In the genomic region with DNA sequence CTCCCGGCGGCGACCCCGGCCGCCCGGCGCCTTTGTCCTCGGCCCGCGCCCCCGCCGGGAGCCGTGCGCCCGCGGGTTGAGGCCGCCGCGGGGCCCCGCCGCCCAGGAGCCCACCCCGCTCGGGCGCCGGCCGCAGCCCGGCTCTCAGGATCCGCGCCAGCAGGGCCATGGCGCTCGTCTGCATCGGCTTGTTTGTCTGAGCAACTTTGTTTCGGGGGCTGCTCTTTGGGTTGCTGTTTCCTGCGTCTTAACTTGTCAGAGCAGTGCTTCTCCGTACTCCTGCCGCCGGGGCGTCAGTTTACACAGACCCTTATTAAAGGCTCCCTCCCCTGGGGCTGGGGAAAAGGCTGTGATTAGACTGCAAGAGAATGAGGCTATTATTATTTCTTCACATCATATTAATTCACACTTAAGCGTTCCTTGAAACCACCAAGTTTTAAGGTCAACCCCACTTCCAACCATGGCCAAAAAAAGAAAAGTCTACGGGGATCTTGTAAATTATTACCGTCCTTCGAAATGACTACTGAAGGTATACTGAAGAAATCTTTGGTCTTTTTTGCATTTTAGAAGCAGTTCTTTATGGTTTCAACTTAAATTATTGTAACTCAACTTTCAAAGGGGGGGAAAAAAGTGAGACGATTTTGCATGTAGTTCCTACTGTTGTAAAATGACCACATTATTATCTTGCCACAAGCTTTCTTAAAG, we compare ENCODE assay signal across 8 cellular contexts.
DNase-seq lines count a peak whose midpoint lies in the region; FAIRE-seq and TF ChIP-seq lines count a peak whose summit lies in the region.

A gene with protein sequence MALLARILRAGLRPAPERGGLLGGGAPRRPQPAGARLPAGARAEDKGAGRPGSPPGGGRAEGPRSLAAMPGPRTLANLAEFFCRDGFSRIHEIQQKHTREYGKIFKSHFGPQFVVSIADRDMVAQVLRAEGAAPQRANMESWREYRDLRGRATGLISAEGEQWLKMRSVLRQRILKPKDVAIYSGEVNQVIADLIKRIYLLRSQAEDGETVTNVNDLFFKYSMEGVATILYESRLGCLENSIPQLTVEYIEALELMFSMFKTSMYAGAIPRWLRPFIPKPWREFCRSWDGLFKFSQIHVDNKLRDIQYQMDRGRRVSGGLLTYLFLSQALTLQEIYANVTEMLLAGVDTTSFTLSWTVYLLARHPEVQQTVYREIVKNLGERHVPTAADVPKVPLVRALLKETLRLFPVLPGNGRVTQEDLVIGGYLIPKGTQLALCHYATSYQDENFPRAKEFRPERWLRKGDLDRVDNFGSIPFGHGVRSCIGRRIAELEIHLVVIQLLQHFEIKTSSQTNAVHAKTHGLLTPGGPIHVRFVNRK (minus strand): TSS at position 198 of the 705 bp plus-strand sequence. CDS start 29 bp downstream, at position 169.

- FAIRE-seq in D721Med (lab: Jason Lieb, UNC): no peak

- no peaks in the 10 kb centered on the region; the same call in 1 of the 2 replicates for H4K20me1 ChIP-seq in BLaER1

- peak within 1 kb of the TSS; percentile 61 for H3K4me3 ChIP-seq in BLaER1
- H3K4me3 ChIP-seq in NB4 (ENCODE audit: low read depth, low read length): peak within 1 kb of the TSS; percentile 46
- H3K4me3 ChIP-seq in mucosa of rectum (ENCODE audit: low read length in 2 of 2): peak within 1 kb of the TSS; percentile 43 to 52

- no peaks in the 10 kb centered on the region for H3K36me3 ChIP-seq in BLaER1
- no peaks in the 10 kb centered on the region for H3K36me3 ChIP-seq in mucosa of rectum (ENCODE audit: control insufficient read depth in 2 of 2, insufficient read depth in 2 of 2, low read length in 2 of 2)

- peak within 1 kb of the TSS; percentile 73 for H3K4me2 ChIP-seq in BLaER1

- DNase-seq in NB4 (ENCODE audit: low read depth) (peak; percentile 54), ecto neural progenitor cell (ENCODE audit: low spot score) (peak; percentile 74), middle frontal gyrus (ENCODE audit: extremely low spot score, low spot score) (no peak), D721Med (ENCODE audit: insufficient read length, low spot score) (no peak), NCI-H2107 (lab: John Stamatoyannopoulos, UW) (no peak), globus pallidus (ENCODE audit: low spot score) (no peak)

- no peak for TF ChIP-seq POLR2A in NB4 (IDR thresholded peaks at IDR 0.05; ENCODE audit: extremely low read depth, insufficient read length)

- H3K27me3 ChIP-seq in BLaER1: peaks cover 52% of the 10 kb centered on the region
- H3K27me3 ChIP-seq in mucosa of rectum (ENCODE audit: control insufficient read depth in 2 of 2, insufficient read depth in 2 of 2, low read length in 2 of 2): peaks cover 31 to 47% of the 10 kb centered on the region in 2 donors

- no peak for TF ChIP-seq CTCF in NB4 (IDR thresholded peaks at IDR 0.05; ENCODE audit: low read depth, low read length)
- TF ChIP-seq CTCF in D721Med (IDR thresholded peaks at IDR 0.05; ENCODE audit: insufficient read depth, missing control alignments): no peak

- H3K4me1 ChIP-seq in BLaER1 (peaks cover 5% of the 10 kb centered on the region; the same call in 1 of the 2 replicates), mucosa of rectum (ENCODE audit: control insufficient read depth in 2 of 2, insufficient read depth in 2 of 2, low read length in 2 of 2) (peaks cover 3 to 9% of the 10 kb centered on the region in 2 donors)

- H3K27ac ChIP-seq in BLaER1: no peak within 1 kb of the TSS
- no peak within 1 kb of the TSS for H3K27ac ChIP-seq in mucosa of rectum (ENCODE audit: low read depth in 2 of 2, low read length in 2 of 2)

- H3K9me3 ChIP-seq in BLaER1: peaks cover 49% of the 10 kb centered on the region
- peaks cover 0 to 2% of the 10 kb centered on the region in 2 donors for H3K9me3 ChIP-seq in mucosa of rectum (ENCODE audit: control insufficient read depth in 2 of 2, low read length in 2 of 2)

- H3K9ac ChIP-seq in BLaER1 (no peak within 1 kb of the TSS), mucosa of rectum (ENCODE audit: low read depth in 1 of 2, low read length in 2 of 2) (no peak within 1 kb of the TSS)

Comparison
In these comparisons a context has a peak if more than half of its experiments do, and no peak if none do; other contexts are left out.
1. DNase-seq: peak in NB4 (single experiment) and ecto neural progenitor cell (single experiment); none in middle frontal gyrus (single experiment), D721Med (single experiment), NCI-H2107 (single experiment) and globus pallidus (single experiment).
2. Peak in every context shown above with its lines, with median percentiles within 50 percentile points of each other: H3K4me3 ChIP-seq.